9 cellular contexts compared by ENCODE assay signal in genomic region chr10:132363921-132364593, GRCh38. TPM values are rescaled to one million over a fixed set of nuclear protein-coding genes. Genes with fewer than 3 reads are reported as not detected.
DNase-seq lines count a peak whose midpoint lies in the region; ATAC-seq, FAIRE-seq and TF ChIP-seq lines count a peak whose summit lies in the region.
"Had no signal": no experiment of that assay in that cellular context is flagged by ENCODE, and none has a peak within 500 bp of the region (broad histone marks: within the 10 kb centered on the region; RNA-seq: fewer than 3 reads in every experiment).

No MANE protein-coding gene starts in this region.

- WGBS in small intestine, 3 donors, result 59 to 63% (median 60%) methylated on average over 15 to 16 of the region's 16 CpGs

- H3K27me3 ChIP-seq in AG04450 (ENCODE audit: control insufficient read depth, insufficient read depth, low read length) (no peaks in the 10 kb centered on the region), small intestine (ENCODE audit: control insufficient read depth in 2 of 2, insufficient read depth in 2 of 2, low read length in 2 of 2) (no peaks in the 10 kb centered on the region)

- no peak overlapping the region for H3K4me3 ChIP-seq in AG04450 (ENCODE audit: low read depth, low read length)
- no peak overlapping the region for H3K4me3 ChIP-seq in astrocyte of the cerebellum (ENCODE audit: low read depth, low read length)
- H3K4me3 ChIP-seq in small intestine (ENCODE audit: low read depth in 1 of 2, low read length in 2 of 2), result no peak overlapping the region

- intact Hi-C loops in left colon (cut with DNase I, micrococcal nuclease), result no loop called here

- TF ChIP-seq CTCF in AG04450 (IDR thresholded peaks at IDR 0.05; ENCODE audit: low read depth, low read length) (no peak), astrocyte of the cerebellum (IDR thresholded peaks at IDR 0.05; ENCODE audit: low read depth, low read length, missing control alignments) (no peak)

- H3K36me3 ChIP-seq in small intestine (ENCODE audit: control insufficient read depth in 2 of 2, insufficient read depth in 2 of 2, low read length in 2 of 2), result no peaks in the 10 kb centered on the region

- H3K4me1 ChIP-seq in small intestine (ENCODE audit: control insufficient read depth in 2 of 2, insufficient read depth in 1 of 2, low read depth in 1 of 2, low read length in 1 of 2), result no peaks in the 10 kb centered on the region

- CTCF ChIA-PET in AG04450 (lab: Charles Lee), result no interaction called here
- CTCF ChIA-PET in HEK293T (lab: Yijun Ruan, JAX), result no interaction called here

- peak; percentile 74 for ATAC-seq in left colon

- H3K27ac ChIP-seq in AG04450 (ENCODE audit: low read depth, low read length) (peak overlapping the region; percentile 42), small intestine (ENCODE audit: low read depth in 1 of 2, low read length in 1 of 2) (no peak overlapping the region)

- POLR2A ChIA-PET in AG04450 (lab: Yijun Ruan, JAX) (no interaction called here), HEK293T (lab: Yijun Ruan, JAX) (no interaction called here)

- H3K9me3 ChIP-seq in AG04450 (ENCODE audit: control insufficient read depth, insufficient read depth, low read length) (peaks cover 12% of the 10 kb centered on the region), small intestine (ENCODE audit: control insufficient read depth, low read depth) (no peaks in the 10 kb centered on the region)

- in situ Hi-C loops in astrocyte of the cerebellum (cut with HindIII; ENCODE audit: low sequenced_read_pairs), result no loop called here

- peak; percentile 79 for FAIRE-seq in GM18507 (lab: Jason Lieb, UNC)
- no peak for FAIRE-seq in small intestine (lab: Jason Lieb, UNC)

- DNase-seq in AG04450 (ENCODE audit: low read depth, low spot score) (peak; percentile 38), GM18507 (ENCODE audit: extremely low spot score, insufficient read length, low read depth) (no peak), astrocyte of the cerebellum (ENCODE audit: low read depth) (peak; percentile 5), left colon (peak in 1 of 2 donors; percentile 18), NCI-H510A (lab: John Stamatoyannopoulos, UW) (no peak), NCI-H1048 (lab: John Stamatoyannopoulos, UW) (no peak), small intestine (no peak), HEK293T (ENCODE audit: extremely low spot score) (no peak)
- DNase-seq: KG1 had no signal

TF ChIP-seq in HEK293T, 16 proteins besides CTCF, POLR2A, EP300 and RAD21:
- TF ChIP-seq LEF1 (IDR thresholded peaks at IDR 0.05; ENCODE audit: borderline replicate concordance) (no peak), NFRKB (IDR thresholded peaks at IDR 0.05) (no peak), BHLHE40 (IDR thresholded peaks at IDR 0.05; ENCODE audit: borderline replicate concordance) (no peak), SP1 (IDR thresholded peaks at IDR 0.05) (no peak), ARNT (IDR thresholded peaks at IDR 0.05) (no peak), FOXM1 (IDR thresholded peaks at IDR 0.05; ENCODE audit: borderline replicate concordance) (no peak), L3MBTL2 (conservative IDR thresholded peaks at IDR 0.05) (no peak), CTBP1 (IDR thresholded peaks at IDR 0.05; ENCODE audit: borderline replicate concordance) (no peak), PKNOX1 (IDR thresholded peaks at IDR 0.05) (no peak), FOXA1 (IDR thresholded peaks at IDR 0.05) (no peak), ZNF384 (IDR thresholded peaks at IDR 0.05) (no peak), HDGF (IDR thresholded peaks at IDR 0.05; ENCODE audit: borderline replicate concordance) (no peak), SUZ12 (IDR thresholded peaks at IDR 0.05) (no peak), TARDBP (IDR thresholded peaks at IDR 0.05) (no peak), ELF4 (IDR thresholded peaks at IDR 0.05) (no peak), FOXK2 (IDR thresholded peaks at IDR 0.05) (no peak)

RNA-seq across cellular contexts. Expression of gene LRRC27, which starts 32.1 kb away (rescaled TPM):
- polyA plus RNA-seq in AG04450 (2011; rRNA removed), result 9.2 and 12.9 TPM in 2 replicates
- 5.0 and 6.8 TPM in 2 replicates for polyA minus RNA-seq in AG04450 (2011; rRNA and poly(A)+ RNA removed)
- 1 to 10 TPM; 6.5 to 9.2 TPM for total RNA-seq in left colon
- polyA plus RNA-seq in small intestine, result 10 to 100 TPM in 1 of 3 donors, 1 to 10 TPM in 2; 4.7 to 14.1 (median 7.1) TPM

RNA-seq across cellular contexts. Expression of gene PWWP2B, which starts 32.9 kb away (rescaled TPM):
- 1.1 and 1.6 TPM in 2 replicates for polyA plus RNA-seq in AG04450 (2011; rRNA removed)
- polyA minus RNA-seq in AG04450 (2011; rRNA and poly(A)+ RNA removed), result 0.87 and 1.00 TPM in 2 replicates
- 10 to 100 TPM; 51.9 to 55.3 TPM for total RNA-seq in left colon
- 10 to 100 TPM in 1 of 3 donors, 1 to 10 TPM in 2; 7.0 to 14.7 (median 9.2) TPM for polyA plus RNA-seq in small intestine

RNA-seq across cellular contexts. Expression of gene STK32C, which starts 56.3 kb away (rescaled TPM):
- polyA plus RNA-seq in AG04450 (2011; rRNA removed) (5.0 and 5.3 TPM in 2 replicates), small intestine (10 to 100 TPM in 1 of 3 donors, 1 to 10 TPM in 2; 3.4 to 12.0 (median 4.6) TPM)
- polyA minus RNA-seq in AG04450 (2011; rRNA and poly(A)+ RNA removed), result 4.3 and 6.5 TPM in 2 replicates
- total RNA-seq in left colon, result 10 to 100 TPM in 1 of 2 donors, 1 to 10 TPM in 1; 8.4 to 10.0 TPM

Comparison
In these comparisons a context has a peak if more than half of its experiments do, and no peak if none do; other contexts are left out.
1. DNase-seq: peak in AG04450 (single experiment) and astrocyte of the cerebellum (single experiment); none in GM18507 (single experiment), NCI-H510A (single experiment), NCI-H1048 (single experiment), small intestine (single experiment) and HEK293T (single experiment).